Comparison of ENCODE assay signal across 21 cellular contexts in the genomic region with DNA sequence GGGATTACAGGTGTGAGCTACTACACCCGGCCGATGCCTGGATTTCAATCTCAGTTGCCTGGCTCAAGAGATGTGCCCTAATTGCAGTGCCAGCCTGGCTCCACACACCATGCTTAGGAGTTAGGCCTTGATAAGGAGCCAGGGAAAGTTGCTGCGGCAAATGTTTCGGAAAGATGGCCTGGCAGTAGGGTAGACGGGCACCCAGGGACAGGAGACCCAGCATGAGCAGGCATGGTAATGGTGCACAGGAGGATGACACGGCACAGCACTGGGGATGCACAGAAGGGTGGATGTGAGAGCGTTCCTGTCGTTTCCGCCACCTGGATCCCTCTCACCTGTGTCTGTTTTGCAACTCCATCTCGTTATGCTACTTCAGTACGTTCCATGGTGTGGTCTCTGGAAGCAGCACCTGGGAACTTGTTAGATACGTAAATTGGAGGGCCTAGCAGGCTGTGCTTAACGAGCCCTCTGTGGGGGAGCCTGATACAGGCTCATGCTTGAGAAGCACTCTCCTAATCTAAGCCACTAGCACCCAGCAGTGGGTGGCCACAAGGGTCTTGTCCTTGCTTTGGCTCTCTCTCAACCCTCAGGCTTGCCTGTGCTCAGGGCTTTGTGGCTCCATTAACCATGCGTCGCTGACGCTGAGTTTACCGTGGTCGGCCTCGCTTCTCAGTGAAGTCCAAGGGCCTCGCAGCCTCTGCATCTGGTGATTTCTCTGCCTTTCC. TPM values are rescaled to one million over a fixed set of nuclear protein-coding genes. Genes with fewer than 3 reads are reported as not detected.
DNase-seq lines count a peak whose midpoint lies in the region; ATAC-seq, FAIRE-seq and TF ChIP-seq lines count a peak whose summit lies in the region.
"Had no signal": no experiment of that assay in that cellular context is flagged by ENCODE, and none has a peak within 500 bp of the region (broad histone marks: within the 10 kb centered on the region; RNA-seq: fewer than 3 reads in every experiment).

No MANE protein-coding gene starts in this region.

- H2BK15ac ChIP-seq in H1 (ENCODE audit: low read length) = no peak overlapping the region

- no peaks in the 10 kb centered on the region for H3K23me2 ChIP-seq in H1 (ENCODE audit: low read depth, low read length)

- H3K23ac ChIP-seq in H1 (ENCODE audit: insufficient read length) = no peak overlapping the region
- H3K23ac ChIP-seq in trophoblast cell (ENCODE audit: low read length) = no peak overlapping the region

- H2AFZ ChIP-seq in PC-9 (no peak overlapping the region), H1 (ENCODE audit: low read length) (no peak overlapping the region), trophoblast cell (ENCODE audit: insufficient read depth, low read length, poor library complexity) (no peak overlapping the region)

- H2BK120ac ChIP-seq in H1 (replicated peaks; ENCODE audit: low read depth, low read length) = no peak overlapping the region
- H2BK120ac ChIP-seq in trophoblast cell (ENCODE audit: insufficient read depth, low read length, poor library complexity) = no peak overlapping the region

- H3K56ac ChIP-seq in H1 (replicated peaks; ENCODE audit: insufficient read length, low read depth, low read length) = no peak overlapping the region

- H4K5ac ChIP-seq in H1 (ENCODE audit: insufficient read length, low read depth, low read length) = no peak overlapping the region

- H4K8ac ChIP-seq in H1 (ENCODE audit: extremely low read depth, insufficient read depth, low read length) = no peak overlapping the region
- no peak overlapping the region for H4K8ac ChIP-seq in trophoblast cell (ENCODE audit: low read depth, low read length)

- H3K4me1 Mint-ChIP-seq in activated CD4-positive, alpha-beta T cell treated with anti-CD3 and anti-CD28 coated beads for 36 hours = peaks cover 52% of the 10 kb centered on the region
- peaks cover 46% of the 10 kb centered on the region for H3K4me1 Mint-ChIP-seq in activated CD4-positive, alpha-beta T cell treated with anti-CD3 and anti-CD28 coated beads, Interleukin-2, amount 10 ng/mL, durations not matched to agents 7 days and 5 days

- H3K4me3 Mint-ChIP-seq in activated CD4-positive, alpha-beta T cell treated with anti-CD3 and anti-CD28 coated beads for 36 hours = no peak overlapping the region
- no peak overlapping the region for H3K4me3 Mint-ChIP-seq in activated CD4-positive, alpha-beta T cell treated with anti-CD3 and anti-CD28 coated beads, Interleukin-2, amount 10 ng/mL, durations not matched to agents 7 days and 5 days
- H3K4me3 Mint-ChIP-seq: activated T-helper 1 cell treated with anti-CD3 and anti-CD28 coated beads, Interleukin-12 subunit alpha, Interleukin-12 subunit beta, Interleukin-2, Interleukin-4 antibody, amounts not matched to agents 30 ng/mL and 10 ng/mL and 1 ng/mL, durations not matched to agents 14 hours and 24 hours and 36 hours had no signal

- no peak for TF ChIP-seq EP300 in H1 (IDR thresholded peaks at IDR 0.05; ENCODE audit: borderline replicate concordance in 1 of 2, low read depth in 2 of 2, low read length in 2 of 2)

- BruUV-seq in PC-9 (replicated peaks; lab: Mats Ljungman, UMichigan) = no TSS peak

- H2BK12ac ChIP-seq in H1 (ENCODE audit: low read depth, low read length) = 0 out of 2 replicates have a peak overlapping the region, but pooled peaks have one; percentile 39
- no peak overlapping the region for H2BK12ac ChIP-seq in trophoblast cell (ENCODE audit: low read length)

- no peaks in the 10 kb centered on the region for H3K9me3 Mint-ChIP-seq in activated CD4-positive, alpha-beta T cell treated with anti-CD3 and anti-CD28 coated beads for 36 hours (ENCODE audit: low read depth)
- H3K9me3 Mint-ChIP-seq in activated CD4-positive, alpha-beta T cell treated with anti-CD3 and anti-CD28 coated beads, Interleukin-2, amount 10 ng/mL, durations not matched to agents 7 days and 5 days = no peaks in the 10 kb centered on the region
- H3K9me3 Mint-ChIP-seq: activated T-helper 1 cell treated with anti-CD3 and anti-CD28 coated beads, Interleukin-12 subunit alpha, Interleukin-12 subunit beta, Interleukin-2, Interleukin-4 antibody, amounts not matched to agents 30 ng/mL and 10 ng/mL and 1 ng/mL, durations not matched to agents 14 hours and 24 hours and 36 hours had no signal

- H4K12ac ChIP-seq in trophoblast cell (ENCODE audit: low read depth, low read length) = no peak overlapping the region

- 85% methylated on average over 20 of the region's 20 CpGs; no CpG with 5 or more reads in 1 of the 2 experiments for WGBS in H1 (ENCODE audit: extremely low coverage in 1 of 2, insufficient coverage in 1 of 2, insufficient read length in 1 of 2, insufficient replicate concordance in 2 of 2, low coverage in 1 of 2, low lambda C conversion rate in 2 of 2, missing lambda C conversion rate in 1 of 2), 2 experiments
- WGBS in trophoblast cell (ENCODE audit: extremely low coverage, insufficient coverage, insufficient read length) = no CpG with 5 or more reads among the region's 20 CpGs

- no peak overlapping the region for H3K18ac ChIP-seq in H1 (ENCODE audit: extremely low read depth, low read length)
- no peak overlapping the region for H3K18ac ChIP-seq in trophoblast cell (ENCODE audit: low read length)

- H3K4ac ChIP-seq in H1 (replicated peaks; ENCODE audit: insufficient read length, low read depth, low read length) (no peak overlapping the region), trophoblast cell (ENCODE audit: low read depth, low read length) (peak overlapping the region; percentile 22)

- peaks cover 6% of the 10 kb centered on the region; the same call in 1 of the 2 replicates for H3F3A ChIP-seq in PC-9 (ENCODE audit: insufficient read depth, low read depth)

- POLR2A ChIA-PET in activated CD4-positive, alpha-beta T cell treated with anti-CD3 and anti-CD28 coated beads for 36 hours (lab: Charles Lee) = interaction anchor here (0.6 to 1.3 kb wide), 2 partner anchors 16 to 70 kb away, joined by 3 read pairs; no protein-coding TSS in a partner anchor
- POLR2A ChIA-PET in activated CD4-positive, alpha-beta T cell treated with anti-CD3 and anti-CD28 coated beads, Interleukin-2, amount 10 ng/mL, durations not matched to agents 7 days and 5 days (lab: Charles Lee) = no interaction called here
- POLR2A ChIA-PET in PC-9 (lab: Charles Lee; ENCODE audit: unreplicated experiment) (interaction anchor here (0.7 kb wide), 1 partner anchor 269 kb away, joined by 3 read pairs; no protein-coding TSS in a partner anchor), H1 (lab: Charles Lee; ENCODE audit: partially characterized antibody) (interaction anchor here (1.0 to 1.4 kb wide), 4 partner anchors 19 to 269 kb away, joined by 3 to 4 read pairs (median 4); a partner anchor contains a TSS)

- H2AK5ac ChIP-seq in H1 (ENCODE audit: low read depth, low read length) = no peak overlapping the region
- H2AK5ac ChIP-seq in trophoblast cell (ENCODE audit: low read length) = no peak overlapping the region

- H3K4me3 ChIP-seq in PC-9 = no peak overlapping the region
- H3K4me3 ChIP-seq in H1 (ENCODE audit: extremely low read depth in 1 of 4, insufficient read depth in 2 of 4, low read depth in 3 of 4, low read length in 4 of 4) = no peak overlapping the region
- no peak overlapping the region for H3K4me3 ChIP-seq in trophoblast cell (ENCODE audit: low read depth, low read length)
- H3K4me3 ChIP-seq: Peyer's patch, skin epidermis, transverse colon had no signal

- 0 out of 2 replicates have a peak, but pooled peaks cover 8% of the 10 kb centered on the region for H3K36me3 ChIP-seq in PC-9 (ENCODE audit: low read depth)
- H3K36me3 ChIP-seq in H1 (ENCODE audit: control insufficient read depth in 2 of 4, insufficient read depth in 4 of 4, low read length in 3 of 4) = peaks cover 10 to 33% (median 32%) of the 10 kb centered on the region in 4 experiments; a peak in 7 of 8 replicates
- peaks cover 24 to 39% of the 10 kb centered on the region in 2 experiments for H3K36me3 ChIP-seq in trophoblast cell (ENCODE audit: control insufficient read depth in 1 of 2, insufficient read depth in 2 of 2, low read length in 2 of 2)

- H3K79me2 ChIP-seq in PC-9 (ENCODE audit: low read depth) (peaks cover 66% of the 10 kb centered on the region), H1 (ENCODE audit: control insufficient read depth in 1 of 2, insufficient read depth in 2 of 2, low read length in 2 of 2) (peaks cover 43 to 90% of the 10 kb centered on the region in 2 experiments), trophoblast cell (ENCODE audit: control insufficient read depth, insufficient read depth, low read length, poor library complexity) (peaks cover 18% of the 10 kb centered on the region)

- no peak overlapping the region for H4K91ac ChIP-seq in H1 (replicated peaks; ENCODE audit: insufficient read length, low read length)
- H4K91ac ChIP-seq in trophoblast cell (ENCODE audit: low read depth, low read length) = no peak overlapping the region

- peaks cover 39% of the 10 kb centered on the region for H3K36me3 Mint-ChIP-seq in activated CD4-positive, alpha-beta T cell treated with anti-CD3 and anti-CD28 coated beads for 36 hours (ENCODE audit: low read depth)
- H3K36me3 Mint-ChIP-seq in activated CD4-positive, alpha-beta T cell treated with anti-CD3 and anti-CD28 coated beads, Interleukin-2, amount 10 ng/mL, durations not matched to agents 7 days and 5 days (ENCODE audit: low read depth) = peaks cover 33% of the 10 kb centered on the region

- no peak for ATAC-seq in activated CD4-positive, alpha-beta T cell treated with anti-CD3 and anti-CD28 coated beads for 36 hours
- ATAC-seq in GM19023 (IDR thresholded peaks at IDR 0.05; ENCODE audit: unreplicated experiment) = no peak

- H3K27ac Mint-ChIP-seq in activated CD4-positive, alpha-beta T cell treated with anti-CD3 and anti-CD28 coated beads for 36 hours = peak overlapping the region; percentile 86
- no peak overlapping the region for H3K27ac Mint-ChIP-seq in activated CD4-positive, alpha-beta T cell treated with anti-CD3 and anti-CD28 coated beads, Interleukin-2, amount 10 ng/mL, durations not matched to agents 7 days and 5 days
- H3K27ac Mint-ChIP-seq: progenitor cell of endocrine pancreas had no signal

- TF ChIP-seq CTCF in PC-9 (conservative IDR thresholded peaks at IDR 0.05) (no peak), H1 (IDR thresholded peaks at IDR 0.05; ENCODE audit: control extremely low read depth in 1 of 3, insufficient read depth in 1 of 3, low read depth in 1 of 3, low read length in 3 of 3) (no peak)

- H3K14ac ChIP-seq in H1 (ENCODE audit: insufficient read length) = no peak overlapping the region
- no peak overlapping the region for H3K14ac ChIP-seq in trophoblast cell (ENCODE audit: low read length)

- H2BK5ac ChIP-seq in H1 (ENCODE audit: low read depth, low read length) (peak overlapping the region; percentile 61), trophoblast cell (ENCODE audit: low read depth, low read length, poor library complexity) (no peak overlapping the region)

- H3K27ac ChIP-seq in PC-9 (peak overlapping the region; percentile 85), H1 (ENCODE audit: low read depth, low read length) (no peak overlapping the region), trophoblast cell (ENCODE audit: low read depth, low read length) (no peak overlapping the region)
- H3K27ac ChIP-seq: Peyer's patch, transverse colon had no signal

- no peak overlapping the region for H2BK20ac ChIP-seq in H1 (ENCODE audit: low read length)

- CTCF ChIA-PET in activated CD4-positive, alpha-beta T cell treated with anti-CD3 and anti-CD28 coated beads for 36 hours (lab: Charles Lee) = interaction anchor here (0.7 kb wide), 1 partner anchor 267 kb away, joined by 3 read pairs; no protein-coding TSS in a partner anchor
- CTCF ChIA-PET in activated CD4-positive, alpha-beta T cell treated with anti-CD3 and anti-CD28 coated beads, Interleukin-2, amount 10 ng/mL, durations not matched to agents 7 days and 5 days (lab: Charles Lee) = interaction anchor here (1.2 kb wide), 1 partner anchor 269 kb away, joined by 3 read pairs; no protein-coding TSS in a partner anchor
- CTCF ChIA-PET in PC-9 (lab: Charles Lee) = interaction anchor here (0.7 kb wide), 1 partner anchor 382 kb away, joined by 3 read pairs; no protein-coding TSS in a partner anchor
- CTCF ChIA-PET in H1 (lab: Charles Lee; ENCODE audit: partially characterized antibody) = interaction anchor here (1.0 to 1.1 kb wide), 2 partner anchors 13 to 19 kb away, joined by 3 to 7 read pairs; no protein-coding TSS in a partner anchor

- no peak for TF ChIP-seq POLR2A in H1 (IDR thresholded peaks at IDR 0.05; ENCODE audit: control extremely low read depth in 1 of 2, low read depth in 2 of 2, low read length in 2 of 2)

- FAIRE-seq in H1 (lab: Jason Lieb, UNC) = no peak
- FAIRE-seq: GM18507, GM19239, HTR-8/SVneo had no signal

- no peaks in the 10 kb centered on the region for H3K27me3 ChIP-seq in PC-9 (ENCODE audit: insufficient read depth, low read depth)
- H3K27me3 ChIP-seq in H1 (replicated peaks in 1 of 4; ENCODE audit: control insufficient read depth in 3 of 4, extremely low read depth in 1 of 4, insufficient read depth in 3 of 4, low read length in 3 of 4) = no peaks in the 10 kb centered on the region
- no peaks in the 10 kb centered on the region for H3K27me3 ChIP-seq in trophoblast cell (ENCODE audit: insufficient read depth, low read length)
- H3K27me3 ChIP-seq: Peyer's patch, transverse colon had no signal

- no peak for DNase-seq in activated CD4-positive, alpha-beta T cell treated with anti-CD3 and anti-CD28 coated beads for 36 hours
- DNase-seq in activated CD4-positive, alpha-beta T cell treated with anti-CD3 and anti-CD28 coated beads, Interleukin-2, amount 10 ng/mL, durations not matched to agents 7 days and 5 days = no peak
- DNase-seq in PC-9 (no peak), H1 (ENCODE audit: low read depth in 1 of 2, low spot score in 2 of 2) (no peak), trophoblast cell (no peak), DMS114 treated with DMSO at 0.1 percent for 48 hours (lab: John Stamatoyannopoulos, UW; ENCODE audit: unreplicated experiment) (no peak)
- no peak for DNase-seq in effector CD4-positive, alpha-beta T cell
- DNase-seq: activated CD4-positive, alpha-beta T cell treated with anti-CD3 and anti-CD28 coated beads, Interleukin-2, amount 50 U/mL, for 4 hours; DMS53; NCI-H1436; NCI-H82; Peyer's patch; SW 1271; transverse colon had no signal

- H3K79me1 ChIP-seq in H1 (ENCODE audit: low read depth, low read length) (peaks cover 27% of the 10 kb centered on the region), trophoblast cell (ENCODE audit: low read length) (no peaks in the 10 kb centered on the region)

- H3K9me3 ChIP-seq in PC-9 (ENCODE audit: insufficient read depth, low read depth) (no peaks in the 10 kb centered on the region), H1 (ENCODE audit: insufficient read depth in 2 of 2, low read depth in 1 of 2, low read length in 1 of 2) (no peaks in the 10 kb centered on the region), trophoblast cell (ENCODE audit: insufficient read depth, low read depth, low read length) (no peaks in the 10 kb centered on the region)
- H3K9me3 ChIP-seq: Peyer's patch, transverse colon had no signal

- TF ChIP-seq RAD21 in H1 (IDR thresholded peaks at IDR 0.05 in 1 of 2, conservative IDR thresholded peaks at IDR 0.05 in 1 of 2; ENCODE audit: low read depth in 2 of 2, low read length in 2 of 2) = no peak

- H3K4me1 ChIP-seq in PC-9 (replicated peaks; ENCODE audit: insufficient read depth) (0 out of 2 replicates have a peak, but pooled peaks cover 5% of the 10 kb centered on the region), H1 (replicated peaks in 1 of 4; ENCODE audit: control insufficient read depth in 3 of 4, insufficient read depth in 4 of 4, low read length in 3 of 4) (peaks cover 0 to 8% (median 2%) of the 10 kb centered on the region in 4 experiments; a peak in 4 of 7 replicates), trophoblast cell (ENCODE audit: control insufficient read depth in 1 of 2, insufficient read depth in 2 of 2, low read length in 2 of 2) (peaks cover 2 to 11% of the 10 kb centered on the region in 2 experiments)

- H3K27me3 Mint-ChIP-seq in activated CD4-positive, alpha-beta T cell treated with anti-CD3 and anti-CD28 coated beads for 36 hours = no peaks in the 10 kb centered on the region
- H3K27me3 Mint-ChIP-seq in activated CD4-positive, alpha-beta T cell treated with anti-CD3 and anti-CD28 coated beads, Interleukin-2, amount 10 ng/mL, durations not matched to agents 7 days and 5 days = no peaks in the 10 kb centered on the region
- H3K27me3 Mint-ChIP-seq: progenitor cell of endocrine pancreas had no signal

- H3K9me2 ChIP-seq in PC-9 (ENCODE audit: insufficient read depth) = no peaks in the 10 kb centered on the region

- intact Hi-C loops in activated CD4-positive, alpha-beta T cell treated with anti-CD3 and anti-CD28 coated beads for 36 hours (cut with DNase I, micrococcal nuclease) = no loop called here
- intact Hi-C loops in PC-9 (cut with micrococcal nuclease; ENCODE audit: unreplicated experiment) = no loop called here

- H3K9ac ChIP-seq in H1 (replicated peaks in 1 of 4; ENCODE audit: extremely low read depth in 1 of 4, low read depth in 3 of 4, low read length in 3 of 4) (peak overlapping the region in 1 of 4 experiments; percentile 23; a peak in 2 of 7 replicates), trophoblast cell (ENCODE audit: low read length) (no peak overlapping the region)

- H4K20me1 ChIP-seq in PC-9 (ENCODE audit: insufficient read depth) = peaks cover 53% of the 10 kb centered on the region
- peaks cover 42 to 53% of the 10 kb centered on the region in 2 experiments for H4K20me1 ChIP-seq in H1 (replicated peaks in 1 of 2; ENCODE audit: control insufficient read depth in 1 of 2, insufficient read depth in 2 of 2, low read length in 2 of 2)

- H3K4me2 ChIP-seq in PC-9 = no peak overlapping the region
- H3K4me2 ChIP-seq in H1 (ENCODE audit: insufficient read depth in 1 of 2, low read depth in 2 of 2, low read length in 2 of 2) = no peak overlapping the region; a peak in 1 of 4 replicates
- no peak overlapping the region for H3K4me2 ChIP-seq in trophoblast cell (ENCODE audit: low read length)

RNA-seq across cellular contexts. Expression of a gene that starts 20.3 kb away (rescaled TPM):
- total RNA-seq in activated CD4-positive, alpha-beta T cell treated with anti-CD3 and anti-CD28 coated beads for 36 hours = 10 to 100 TPM; 87.5 to 94.1 TPM
- 100 to 1,000 TPM in 1 of 2 experiments, 10 to 100 TPM in 1; 96.2 to 102 TPM for total RNA-seq in activated CD4-positive, alpha-beta T cell treated with anti-CD3 and anti-CD28 coated beads, Interleukin-2, amount 10 ng/mL, durations not matched to agents 7 days and 5 days
- total RNA-seq in PC-9 (2021) = 63.5 and 95.4 TPM in 2 replicates
- total RNA-seq in H1 (2021; fragmentation: NEBNext Ultra II Directional; extraction: Animal tissue kit (Norgen Biotek cat#: 25700)) = 75.0 and 78.9 TPM in 2 replicates
- 68.2 and 70.5 TPM in 2 replicates for polyA plus RNA-seq in H1 (2011; rRNA removed)
- 87.3 TPM for polyA plus RNA-seq in H1 (2011; cell fraction: cytosol; rRNA removed)
- polyA plus RNA-seq in H1 (2011; cell fraction: nucleus; rRNA removed) = 69.7 TPM
- polyA plus RNA-seq in H1 (2012, experiment 1 of 2) = 60.0 to 63.7 TPM (median 62.1 TPM) in 4 replicates
- 36.0 TPM for polyA plus RNA-seq in H1 (2012, experiment 2 of 2)
- polyA plus RNA-seq in H1 (2013, experiment 1 of 2) = 49.9 TPM
- polyA plus RNA-seq in H1 (2013, experiment 2 of 2) = 51.6 TPM
- 98.4 and 122 TPM in 2 replicates for polyA minus RNA-seq in H1 (2011; rRNA and poly(A)+ RNA removed)
- polyA minus RNA-seq in H1 (2011; cell fraction: cytosol; rRNA and poly(A)+ RNA removed) = 68.6 TPM
- polyA minus RNA-seq in H1 (2011; cell fraction: nucleus; rRNA and poly(A)+ RNA removed) = 76.8 TPM
- 42.2 and 43.1 TPM in 2 replicates for polyA plus RNA-seq in trophoblast cell (2013)

RNA-seq across cellular contexts. Expression of a gene that starts 47.2 kb away (rescaled TPM):
- total RNA-seq in activated CD4-positive, alpha-beta T cell treated with anti-CD3 and anti-CD28 coated beads for 36 hours = 10 to 100 TPM; 22.1 to 30.1 TPM
- 10 to 100 TPM; 33.2 to 35.5 TPM for total RNA-seq in activated CD4-positive, alpha-beta T cell treated with anti-CD3 and anti-CD28 coated beads, Interleukin-2, amount 10 ng/mL, durations not matched to agents 7 days and 5 days
- 20.1 and 23.4 TPM in 2 replicates for total RNA-seq in PC-9 (2021)
- 26.2 and 27.2 TPM in 2 replicates for total RNA-seq in H1 (2021; fragmentation: NEBNext Ultra II Directional; extraction: Animal tissue kit (Norgen Biotek cat#: 25700))
- 8.7 and 12.5 TPM in 2 replicates for polyA plus RNA-seq in H1 (2011; rRNA removed)
- 7.3 TPM for polyA plus RNA-seq in H1 (2011; cell fraction: cytosol; rRNA removed)
- polyA plus RNA-seq in H1 (2011; cell fraction: nucleus; rRNA removed) = 20.6 TPM
- polyA plus RNA-seq in H1 (2012, experiment 1 of 2) = 16.4 to 18.6 TPM (median 17.4 TPM) in 4 replicates
- 6.2 TPM for polyA plus RNA-seq in H1 (2012, experiment 2 of 2)
- polyA plus RNA-seq in H1 (2013, experiment 1 of 2) = 11.8 TPM
- polyA plus RNA-seq in H1 (2013, experiment 2 of 2) = 11.5 TPM
- 17.7 and 19.2 TPM in 2 replicates for polyA minus RNA-seq in H1 (2011; rRNA and poly(A)+ RNA removed)
- 21.1 TPM for polyA minus RNA-seq in H1 (2011; cell fraction: cytosol; rRNA and poly(A)+ RNA removed)
- polyA minus RNA-seq in H1 (2011; cell fraction: nucleus; rRNA and poly(A)+ RNA removed) = 28.0 TPM
- 12.4 and 13.0 TPM in 2 replicates for polyA plus RNA-seq in trophoblast cell (2013)
